Comparison of ENCODE assay signal across 15 cellular contexts in genomic region chr2:105853354-105854088, GRCh38.
A peak's percentile ranks its signal among the peaks of the same experiment; 100 is the strongest.
DNase-seq lines count a peak whose midpoint lies in the region; ATAC-seq and TF ChIP-seq lines count a peak whose summit lies in the region.
"Had no signal": no experiment of that assay in that cellular context is flagged by ENCODE, and none has a peak within 500 bp of the region (broad histone marks: within the 10 kb centered on the region; RNA-seq: fewer than 3 reads in every experiment).

No MANE protein-coding gene starts in this region.

- H3K9me2 ChIP-seq in GM23338 (ENCODE audit: insufficient read depth) = no peaks in the 10 kb centered on the region; the same call in 1 of the 2 replicates
- H3K9me2 ChIP-seq: SK-N-SH had no signal

- no peaks in the 10 kb centered on the region for H3K27me3 ChIP-seq in CD4-positive, CD25-positive, alpha-beta regulatory T cell (ENCODE audit: control insufficient read depth, insufficient read depth, low read length)
- H3K27me3 ChIP-seq in GM23338 (ENCODE audit: insufficient read depth) = no peaks in the 10 kb centered on the region
- no peaks in the 10 kb centered on the region for H3K27me3 ChIP-seq in tibial nerve
- H3K27me3 ChIP-seq: upper lobe of left lung had no signal

- POLR2A ChIA-PET in activated naive CD8-positive, alpha-beta T cell treated with anti-CD3 and anti-CD28 coated beads, Interleukin-2, amount 10 ng/mL, durations not matched to agents 7 days and 5 days (lab: Charles Lee) = no interaction called here

- peaks cover 11% of the 10 kb centered on the region; the same call in 1 of the 2 replicates for H4K20me1 ChIP-seq in GM23338 (replicated peaks; ENCODE audit: insufficient read depth)

- peak overlapping the region; percentile 46 for H3K4me3 ChIP-seq in CD4-positive, CD25-positive, alpha-beta regulatory T cell (ENCODE audit: low read depth, low read length)
- no peak overlapping the region for H3K4me3 ChIP-seq in GM23338
- H3K4me3 ChIP-seq in tibial nerve = no peak overlapping the region
- H3K4me3 ChIP-seq: upper lobe of left lung had no signal

- H3F3A ChIP-seq in GM23338 (replicated peaks; ENCODE audit: low read depth) = no peaks in the 10 kb centered on the region

- DNase-seq in CD4-positive, CD25-positive, alpha-beta regulatory T cell = no peak
- no peak for DNase-seq in GM23338 (ENCODE audit: low spot score)
- DNase-seq in activated naive CD8-positive, alpha-beta T cell treated with anti-CD3 and anti-CD28 coated beads, Interleukin-2, amount 10 ng/mL, durations not matched to agents 7 days and 5 days = no peak
- no peak for DNase-seq in mesothelial cell of epicardium (ENCODE audit: low spot score in 2 of 2, unreplicated experiment in 2 of 2)
- no peak for DNase-seq in anterior cingulate cortex (lab: John Stamatoyannopoulos, UW)
- no peak for DNase-seq in epidermal melanocyte (ENCODE audit: insufficient read length, low spot score)
- no peak for DNase-seq in tibial nerve (ENCODE audit: low spot score in 2 of 2)
- DNase-seq in GDM1 (lab: John Stamatoyannopoulos, UW) = no peak
- DNase-seq: AML-193; foreskin melanocyte; NCI-H1092 treated with DMSO at 0.1 percent for 48 hours; SK-N-SH; stimulated activated CD4-positive, alpha-beta T cell treated with anti-CD3 and anti-CD28 coated beads, Interleukin-15, amount 100 ng/mL, for 24 hours; upper lobe of left lung; WERI-Rb-1 had no signal

- H3K27me3 Mint-ChIP-seq in CD4-positive, CD25-positive, alpha-beta regulatory T cell = no peaks in the 10 kb centered on the region
- H3K27me3 Mint-ChIP-seq in GM23338 (ENCODE audit: insufficient read depth, low read depth, poor library complexity) (peaks cover 1% of the 10 kb centered on the region), mesothelial cell of epicardium (ENCODE audit: low read depth) (no peaks in the 10 kb centered on the region)
- no peaks in the 10 kb centered on the region for H3K27me3 Mint-ChIP-seq in activated naive CD8-positive, alpha-beta T cell treated with anti-CD3 and anti-CD28 coated beads, Interleukin-2, amount 10 ng/mL, durations not matched to agents 7 days and 5 days

- peaks cover 56 to 89% (median 80%) of the 10 kb centered on the region in 4 donors for H3K4me1 Mint-ChIP-seq in CD4-positive, CD25-positive, alpha-beta regulatory T cell
- H3K4me1 Mint-ChIP-seq in GM23338 (peaks cover 38% of the 10 kb centered on the region), mesothelial cell of epicardium (peaks cover 22% of the 10 kb centered on the region)
- peaks cover 42% of the 10 kb centered on the region for H3K4me1 Mint-ChIP-seq in activated naive CD8-positive, alpha-beta T cell treated with anti-CD3 and anti-CD28 coated beads, Interleukin-2, amount 10 ng/mL, durations not matched to agents 7 days and 5 days

- H3K27ac ChIP-seq in CD4-positive, CD25-positive, alpha-beta regulatory T cell (ENCODE audit: insufficient read depth, low read length, poor library complexity, severe bottlenecking) = peak overlapping the region; percentile 88
- H3K27ac ChIP-seq in GM23338 (ENCODE audit: low read depth) = no peak overlapping the region
- no peak overlapping the region for H3K27ac ChIP-seq in tibial nerve
- H3K27ac ChIP-seq: upper lobe of left lung, WERI-Rb-1 had no signal

- H3K9me3 ChIP-seq in CD4-positive, CD25-positive, alpha-beta regulatory T cell (ENCODE audit: control insufficient read depth in 2 of 2, low read length in 2 of 2) = no peaks in the 10 kb centered on the region
- H3K9me3 ChIP-seq in tibial nerve = no peaks in the 10 kb centered on the region
- H3K9me3 ChIP-seq: SK-N-SH, upper lobe of left lung had no signal

- WGBS in tibial nerve, 2 donors = 89 to 90% methylated on average over 6 of the region's 6 CpGs

- H3K4me3 Mint-ChIP-seq in CD4-positive, CD25-positive, alpha-beta regulatory T cell = peak overlapping the region in 3 of 4 donors; percentile 4 to 62 (median 60)
- H3K4me3 Mint-ChIP-seq in GM23338 (peak overlapping the region; percentile 11; the same call in 2 of the 3 replicates), mesothelial cell of epicardium (no peak overlapping the region)
- no peak overlapping the region for H3K4me3 Mint-ChIP-seq in activated naive CD8-positive, alpha-beta T cell treated with anti-CD3 and anti-CD28 coated beads, Interleukin-2, amount 10 ng/mL, durations not matched to agents 7 days and 5 days

- peak overlapping the region; percentile 53; the same call in 1 of the 2 replicates for H3K4me2 ChIP-seq in GM23338
- H3K4me2 ChIP-seq: SK-N-SH had no signal

- no peak for TF ChIP-seq POLR2A in tibial nerve (IDR thresholded peaks at IDR 0.05)

- peaks cover 34% of the 10 kb centered on the region for H3K36me3 Mint-ChIP-seq in CD4-positive, CD25-positive, alpha-beta regulatory T cell
- H3K36me3 Mint-ChIP-seq in GM23338 (ENCODE audit: low read depth) (peaks cover 21% of the 10 kb centered on the region), mesothelial cell of epicardium (peaks cover 17% of the 10 kb centered on the region)
- H3K36me3 Mint-ChIP-seq in activated naive CD8-positive, alpha-beta T cell treated with anti-CD3 and anti-CD28 coated beads, Interleukin-2, amount 10 ng/mL, durations not matched to agents 7 days and 5 days = peaks cover 27% of the 10 kb centered on the region

- no peak for ATAC-seq in CD4-positive, CD25-positive, alpha-beta regulatory T cell (ENCODE audit: low read depth in 2 of 2)
- ATAC-seq in GM23338 = peak; percentile 33; the same call in 1 of the 3 replicates
- no peak for ATAC-seq in activated naive CD8-positive, alpha-beta T cell treated with anti-CD3 and anti-CD28 coated beads, Interleukin-2, amount 10 ng/mL, durations not matched to agents 7 days and 5 days (ENCODE audit: low read depth)

- peak overlapping the region; percentile 15 to 85 (median 59) for H3K27ac Mint-ChIP-seq in CD4-positive, CD25-positive, alpha-beta regulatory T cell
- no peak overlapping the region for H3K27ac Mint-ChIP-seq in GM23338
- H3K27ac Mint-ChIP-seq in activated naive CD8-positive, alpha-beta T cell treated with anti-CD3 and anti-CD28 coated beads, Interleukin-2, amount 10 ng/mL, durations not matched to agents 7 days and 5 days = peak overlapping the region; percentile 23
- H3K27ac Mint-ChIP-seq in mesothelial cell of epicardium = peak overlapping the region; percentile 77

- TF ChIP-seq EP300 in tibial nerve (IDR thresholded peaks at IDR 0.05) = no peak

- H3K36me3 ChIP-seq in CD4-positive, CD25-positive, alpha-beta regulatory T cell (ENCODE audit: control insufficient read depth, insufficient read depth, low read length) = peaks cover 24% of the 10 kb centered on the region
- H3K36me3 ChIP-seq in GM23338 (ENCODE audit: insufficient read depth) (no peaks in the 10 kb centered on the region; the same call in 1 of the 2 replicates), tibial nerve (peaks cover 0 to 15% (median 0%) of the 10 kb centered on the region in 3 donors)

- H3K4me1 ChIP-seq in CD4-positive, CD25-positive, alpha-beta regulatory T cell (ENCODE audit: control insufficient read depth, insufficient read depth, low read length, poor library complexity, severe bottlenecking) = peaks cover 60% of the 10 kb centered on the region
- H3K4me1 ChIP-seq in GM23338 (ENCODE audit: insufficient read depth) = peaks cover 23% of the 10 kb centered on the region
- no peaks in the 10 kb centered on the region for H3K4me1 ChIP-seq in tibial nerve

- peaks cover 58% of the 10 kb centered on the region for H3K79me2 ChIP-seq in GM23338 (replicated peaks; ENCODE audit: insufficient read depth)

- no peaks in the 10 kb centered on the region for H3K9me3 Mint-ChIP-seq in CD4-positive, CD25-positive, alpha-beta regulatory T cell
- H3K9me3 Mint-ChIP-seq in GM23338 = no peaks in the 10 kb centered on the region; the same call in 2 of the 3 replicates
- H3K9me3 Mint-ChIP-seq in activated naive CD8-positive, alpha-beta T cell treated with anti-CD3 and anti-CD28 coated beads, Interleukin-2, amount 10 ng/mL, durations not matched to agents 7 days and 5 days = peaks cover 2% of the 10 kb centered on the region
- H3K9me3 Mint-ChIP-seq in mesothelial cell of epicardium = peaks cover 5% of the 10 kb centered on the region

- TF ChIP-seq CTCF in GM23338 (conservative IDR thresholded peaks at IDR 0.05; ENCODE audit: low read depth in 2 of 2) (no peak), mesothelial cell of epicardium (IDR thresholded peaks at IDR 0.05; ENCODE audit: unreplicated experiment) (no peak), tibial nerve (IDR thresholded peaks at IDR 0.05) (no peak)

- H2AFZ ChIP-seq in GM23338 = no peak overlapping the region

TF ChIP-seq in GM23338, 12 proteins besides CTCF, POLR2A, EP300 and RAD21:
- TF ChIP-seq NANOG (IDR thresholded peaks at IDR 0.05; ENCODE audit: borderline replicate concordance) = no peak
- no peak for TF ChIP-seq POLR2AphosphoS5 (IDR thresholded peaks at IDR 0.05; ENCODE audit: low read depth)
- no peak for TF ChIP-seq ZNF114 (CRISPR knock-in tag; IDR thresholded peaks at IDR 0.05)

Comparison
In these comparisons a context has a peak if more than half of its experiments do, and no peak if none do; other contexts are left out.
1. H3K4me3 Mint-ChIP-seq: peak in CD4-positive, CD25-positive, alpha-beta regulatory T cell (3 of 4) and GM23338 (single experiment); none in activated naive CD8-positive, alpha-beta T cell treated with anti-CD3 and anti-CD28 coated beads, Interleukin-2, amount 10 ng/mL, durations not matched to agents 7 days and 5 days (single experiment) and mesothelial cell of epicardium (single experiment).